In genomic region chr14:55122441-55122986, GRCh38 we compare ENCODE assay signal across 10 cellular contexts. TPM values are rescaled to one million over a fixed set of nuclear protein-coding genes. Genes with fewer than 3 reads are reported as not detected.
DNase-seq lines count a peak whose midpoint lies in the region; ATAC-seq and TF ChIP-seq lines count a peak whose summit lies in the region.
"Had no signal": no experiment of that assay in that cellular context is flagged by ENCODE, and none has a peak within 500 bp of the region (broad histone marks: within the 10 kb centered on the region; RNA-seq: fewer than 3 reads in every experiment).

No MANE protein-coding gene starts in this region.

- no peak for TF ChIP-seq POLR2A in testis (IDR thresholded peaks at IDR 0.05)

- 45 to 50% methylated on average over 8 of the region's 8 CpGs for WGBS in testis, 2 donors

- intact Hi-C loops in testis (cut with DNase I; ENCODE audit: low total_unique reads), result no loop called here
- intact Hi-C loops in activated naive CD4-positive, alpha-beta T cell treated with anti-CD3 and anti-CD28 coated beads for 36 hours (cut with micrococcal nuclease), result no loop called here

- peaks cover 12% of the 10 kb centered on the region for H3K27me3 Mint-ChIP-seq in activated naive CD4-positive, alpha-beta T cell treated with anti-CD3 and anti-CD28 coated beads for 36 hours (ENCODE audit: low read depth)

- no peaks in the 10 kb centered on the region for H3K9me3 ChIP-seq in testis

- no peaks in the 10 kb centered on the region for H3K4me1 Mint-ChIP-seq in activated naive CD4-positive, alpha-beta T cell treated with anti-CD3 and anti-CD28 coated beads for 36 hours (ENCODE audit: low read depth)

- peak overlapping the region in 1 of 2 donors; percentile 15 for H3K27ac ChIP-seq in testis

- no peaks in the 10 kb centered on the region for H3K36me3 Mint-ChIP-seq in activated naive CD4-positive, alpha-beta T cell treated with anti-CD3 and anti-CD28 coated beads for 36 hours (ENCODE audit: low read depth)

- no peaks in the 10 kb centered on the region for H3K9me3 Mint-ChIP-seq in activated naive CD4-positive, alpha-beta T cell treated with anti-CD3 and anti-CD28 coated beads for 36 hours

- no peak overlapping the region for H3K27ac Mint-ChIP-seq in activated naive CD4-positive, alpha-beta T cell treated with anti-CD3 and anti-CD28 coated beads for 36 hours

- peaks cover 55% of the 10 kb centered on the region for H3K4me1 ChIP-seq in testis

- H3K4me3 ChIP-seq in testis, result no peak overlapping the region

- no peaks in the 10 kb centered on the region for H3K36me3 ChIP-seq in testis (ENCODE audit: low read depth, missing control alignments)

- DNase-seq in NCI-H2029 treated with DMSO at 0.1 percent for 48 hours (lab: John Stamatoyannopoulos, UW) (peak; percentile 71), amniotic epithelial cell (ENCODE audit: low read depth) (peak; percentile 71), kidney glomerular epithelial cell (lab: John Stamatoyannopoulos, UW) (peak; percentile 7), testis (peak; percentile 90), Ammon's horn (ENCODE audit: low spot score) (no peak)
- DNase-seq in activated naive CD4-positive, alpha-beta T cell treated with anti-CD3 and anti-CD28 coated beads for 36 hours, result no peak
- DNase-seq: activated CD4-positive, alpha-beta T cell treated with anti-CD3 and anti-CD28 coated beads, Interleukin-2, amount 50 U/mL, for 1 hour; NCI-H1436 treated with DMSO at 0.1 percent for 48 hours; stimulated activated naive CD4-positive, alpha-beta T cell had no signal

- no peak overlapping the region for H3K4me3 Mint-ChIP-seq in activated naive CD4-positive, alpha-beta T cell treated with anti-CD3 and anti-CD28 coated beads for 36 hours

- no peak for ATAC-seq in HG03457 (IDR thresholded peaks at IDR 0.05; ENCODE audit: unreplicated experiment)

- no peak for TF ChIP-seq CTCF in testis (IDR thresholded peaks at IDR 0.05)

- no peaks in the 10 kb centered on the region for H3K27me3 ChIP-seq in testis

- CTCF ChIA-PET in activated naive CD4-positive, alpha-beta T cell treated with anti-CD3 and anti-CD28 coated beads for 36 hours (lab: Charles Lee), result interaction anchor here (0.6 to 1.0 kb wide), 3 partner anchors 10 to 77 kb away, joined by 4 to 6 read pairs (median 4); no protein-coding TSS in a partner anchor

RNA-seq across cellular contexts. Expression of gene LGALS3, which starts 6.5 kb away (rescaled TPM):
- 100 to 1,000 TPM; 224 to 274 TPM for total RNA-seq in testis
- polyA plus RNA-seq in testis (ENCODE audit: insufficient read depth, low read depth, low replicate concordance), result 169 TPM
- total RNA-seq in activated naive CD4-positive, alpha-beta T cell treated with anti-CD3 and anti-CD28 coated beads for 36 hours, result 1 to 10 TPM; 1.1 to 1.3 TPM

Comparison
In these comparisons a context has a peak if more than half of its experiments do, and no peak if none do; other contexts are left out.
1. DNase-seq: peak in NCI-H2029 treated with DMSO at 0.1 percent for 48 hours (single experiment), amniotic epithelial cell (single experiment), kidney glomerular epithelial cell (single experiment) and testis (single experiment); none in Ammon's horn (single experiment) and activated naive CD4-positive, alpha-beta T cell treated with anti-CD3 and anti-CD28 coated beads for 36 hours (single experiment).
2. RNA of gene LGALS3, which starts 6.5 kb away (total RNA-seq): 224 to 274 TPM in testis; 1.1 to 1.3 TPM in activated naive CD4-positive, alpha-beta T cell treated with anti-CD3 and anti-CD28 coated beads for 36 hours; every median in the first group is over 10 times any median in the second.